ENCODE assay signal across 16 cellular contexts in genomic region chr1:109475261-109475660, GRCh38. TPM values are rescaled to one million over a fixed set of nuclear protein-coding genes. Genes with fewer than 3 reads are reported as not detected.
DNase-seq lines count a peak whose midpoint lies in the region; ATAC-seq and TF ChIP-seq lines count a peak whose summit lies in the region.
"Had no signal": no experiment of that assay in that cellular context is flagged by ENCODE, and none has a peak within 500 bp of the region (broad histone marks: within the 10 kb centered on the region; RNA-seq: fewer than 3 reads in every experiment).

No MANE protein-coding gene starts in this region.

- H3K27ac Mint-ChIP-seq in type B pancreatic cell (no peak overlapping the region), WTC11 (no peak overlapping the region)
- H3K27ac Mint-ChIP-seq: CD14-positive monocyte; CD4-positive, alpha-beta memory T cell; GM23338 had no signal

- no peaks in the 10 kb centered on the region for H3K4me1 ChIP-seq in osteoblast (ENCODE audit: insufficient read depth, low read length)
- H3K4me1 ChIP-seq: BLaER1 had no signal

- ATAC-seq in GM21367 (IDR thresholded peaks at IDR 0.05; ENCODE audit: unreplicated experiment), result no peak
- no peak for ATAC-seq in WTC11
- ATAC-seq: GM23338 had no signal

- no peak overlapping the region for H3K4me3 ChIP-seq in osteoblast (ENCODE audit: insufficient read depth, low read length)
- H3K4me3 ChIP-seq: BLaER1, GM23338 had no signal

- CTCF ChIA-PET in WTC11 (lab: Charles Lee), result no interaction called here

- H3K79me2 ChIP-seq in osteoblast (ENCODE audit: insufficient read depth, low read length), result no peaks in the 10 kb centered on the region

- H3K27me3 ChIP-seq in osteoblast (ENCODE audit: insufficient read depth, low read length), result peaks cover 24% of the 10 kb centered on the region

- H3K27me3 Mint-ChIP-seq in type B pancreatic cell (peaks cover 83% of the 10 kb centered on the region), WTC11 (ENCODE audit: low read depth) (peaks cover 16% of the 10 kb centered on the region)

- no peaks in the 10 kb centered on the region for H3K9me3 ChIP-seq in osteoblast (ENCODE audit: low read depth, low read length)
- H3K9me3 ChIP-seq: BLaER1 had no signal

- H3K4me3 Mint-ChIP-seq in type B pancreatic cell (no peak overlapping the region), WTC11 (no peak overlapping the region)
- H3K4me3 Mint-ChIP-seq: CD4-positive, alpha-beta memory T cell; GM23338 had no signal

- no peak overlapping the region for H3K4me2 ChIP-seq in osteoblast (ENCODE audit: insufficient read depth, low read length)
- H3K4me2 ChIP-seq: BLaER1, GM23338 had no signal

- no peaks in the 10 kb centered on the region for H3K36me3 ChIP-seq in osteoblast (ENCODE audit: insufficient read depth, low read length)
- H3K36me3 ChIP-seq: BLaER1 had no signal

- no peak overlapping the region for H3K27ac ChIP-seq in osteoblast (ENCODE audit: low read depth, low read length)
- H3K27ac ChIP-seq: BLaER1 had no signal

- TF ChIP-seq CTCF in osteoblast (IDR thresholded peaks at IDR 0.05; ENCODE audit: extremely low read depth, low read depth, low read length), result no peak
- TF ChIP-seq CTCF in type B pancreatic cell (conservative IDR thresholded peaks at IDR 0.05), result no peak
- no peak for TF ChIP-seq CTCF in WTC11 (IDR thresholded peaks at IDR 0.05)

- POLR2A ChIA-PET in WTC11 (lab: Charles Lee), result no interaction called here

- no peaks in the 10 kb centered on the region for H3K4me1 Mint-ChIP-seq in type B pancreatic cell (ENCODE audit: unreplicated experiment)
- no peaks in the 10 kb centered on the region; the same call in 1 of the 2 replicates for H3K4me1 Mint-ChIP-seq in WTC11

- H4K20me1 ChIP-seq in osteoblast (ENCODE audit: insufficient read depth, low read length), result no peaks in the 10 kb centered on the region
- H4K20me1 ChIP-seq: BLaER1 had no signal

- no peaks in the 10 kb centered on the region for H3K36me3 Mint-ChIP-seq in type B pancreatic cell
- H3K36me3 Mint-ChIP-seq in WTC11, result no peaks in the 10 kb centered on the region
- H3K36me3 Mint-ChIP-seq: CD14-positive monocyte; CD4-positive, alpha-beta memory T cell had no signal

- H2AFZ ChIP-seq in osteoblast (ENCODE audit: low read length), result no peak overlapping the region
- H2AFZ ChIP-seq: GM23338 had no signal

- DNase-seq in activated CD8-positive, alpha-beta memory T cell treated with anti-CD3 and anti-CD28 coated beads, Interleukin-2, amount 50 U/mL, for 48 hours, result peak; percentile 13
- DNase-seq in activated CD8-positive, alpha-beta memory T cell treated with anti-CD3 and anti-CD28 coated beads for 24 hours, result no peak
- peak; percentile 26 for DNase-seq in osteoblast (ENCODE audit: insufficient read length, low spot score, missing footprints)
- peak; percentile 39 for DNase-seq in type B pancreatic cell (ENCODE audit: extremely low spot score, unreplicated experiment)
- no peak for DNase-seq in retina
- DNase-seq in WTC11 (ENCODE audit: low spot score), result no peak
- DNase-seq: 8988T; CD4-positive, alpha-beta memory T cell; DMS153; DMS79; GDM1; IMR-90 had no signal

- H3K9me3 Mint-ChIP-seq in type B pancreatic cell (peaks cover 5% of the 10 kb centered on the region), WTC11 (no peaks in the 10 kb centered on the region)
- H3K9me3 Mint-ChIP-seq: CD4-positive, alpha-beta memory T cell; GM23338 had no signal

TF ChIP-seq in WTC11, 78 proteins besides CTCF, POLR2A, EP300 and RAD21:
- TF ChIP-seq OVOL2 (CRISPR knock-in tag; IDR thresholded peaks at IDR 0.05; ENCODE audit: borderline replicate concordance) (no peak), RELA (CRISPR knock-in tag; IDR thresholded peaks at IDR 0.05; ENCODE audit: borderline replicate concordance) (no peak), ELF4 (CRISPR knock-in tag; IDR thresholded peaks at IDR 0.05; ENCODE audit: low read depth) (no peak), ATF6 (CRISPR knock-in tag; IDR thresholded peaks at IDR 0.05) (no peak), ERG (CRISPR knock-in tag; IDR thresholded peaks at IDR 0.05) (no peak), NFATC4 (CRISPR knock-in tag; IDR thresholded peaks at IDR 0.05) (no peak), ZNF263 (CRISPR knock-in tag; IDR thresholded peaks at IDR 0.05; ENCODE audit: low read depth) (no peak)
- TF ChIP-seq, protein P1, sequence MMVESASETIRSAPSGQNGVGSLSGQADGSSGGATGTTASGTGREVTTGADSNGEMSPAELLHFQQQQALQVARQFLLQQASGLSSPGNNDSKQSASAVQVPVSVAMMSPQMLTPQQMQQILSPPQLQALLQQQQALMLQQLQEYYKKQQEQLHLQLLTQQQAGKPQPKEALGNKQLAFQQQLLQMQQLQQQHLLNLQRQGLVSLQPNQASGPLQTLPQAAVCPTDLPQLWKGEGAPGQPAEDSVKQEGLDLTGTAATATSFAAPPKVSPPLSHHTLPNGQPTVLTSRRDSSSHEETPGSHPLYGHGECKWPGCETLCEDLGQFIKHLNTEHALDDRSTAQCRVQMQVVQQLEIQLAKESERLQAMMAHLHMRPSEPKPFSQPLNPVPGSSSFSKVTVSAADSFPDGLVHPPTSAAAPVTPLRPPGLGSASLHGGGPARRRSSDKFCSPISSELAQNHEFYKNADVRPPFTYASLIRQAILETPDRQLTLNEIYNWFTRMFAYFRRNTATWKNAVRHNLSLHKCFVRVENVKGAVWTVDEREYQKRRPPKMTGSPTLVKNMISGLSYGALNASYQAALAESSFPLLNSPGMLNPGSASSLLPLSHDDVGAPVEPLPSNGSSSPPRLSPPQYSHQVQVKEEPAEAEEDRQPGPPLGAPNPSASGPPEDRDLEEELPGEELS (CRISPR knock-in tag; IDR thresholded peaks at IDR 0.05), result no peak

RNA-seq across cellular contexts. Expression of gene ATXN7L2, which starts 8.4 kb away (rescaled TPM):
- total RNA-seq in osteoblast (1.8 and 3.5 TPM in 2 replicates), type B pancreatic cell (ENCODE audit: low replicate concordance) (5.7 and 12.0 TPM in 2 replicates), WTC11 (2021) (8.9 to 11.1 TPM (median 10.9 TPM) in 3 replicates)

RNA-seq across cellular contexts. Expression of gene SYPL2, which starts 8.9 kb away (rescaled TPM):
- total RNA-seq in osteoblast, result 0.88 and 1.8 TPM in 2 replicates
- 0.33 and 0.58 TPM in 2 replicates for total RNA-seq in type B pancreatic cell (ENCODE audit: low replicate concordance)
- 3.0 to 3.7 TPM (median 3.5 TPM) in 3 replicates for total RNA-seq in WTC11 (2021)
- total RNA-seq: CD4-positive, alpha-beta memory T cell had no signal

RNA-seq across cellular contexts. Expression of gene CYB561D1, which starts 18.6 kb away (rescaled TPM):
- 6.5 and 10.5 TPM in 2 replicates for total RNA-seq in osteoblast
- 10.4 and 14.3 TPM in 2 replicates for total RNA-seq in type B pancreatic cell (ENCODE audit: low replicate concordance)
- 5.1 to 6.7 TPM (median 6.5 TPM) in 3 replicates for total RNA-seq in WTC11 (2021)

RNA-seq across cellular contexts. Expression of gene AMIGO1, which starts 34.3 kb away (rescaled TPM):
- total RNA-seq in osteoblast, result 2.1 and 2.5 TPM in 2 replicates
- 5.4 and 6.1 TPM in 2 replicates for total RNA-seq in type B pancreatic cell (ENCODE audit: low replicate concordance)
- 2.4 to 3.0 TPM (median 3.0 TPM) in 3 replicates for total RNA-seq in WTC11 (2021)

RNA-seq across cellular contexts. Expression of gene PSMA5, which starts 49.0 kb away (rescaled TPM):
- total RNA-seq in osteoblast, result 41.5 and 45.6 TPM in 2 replicates
- total RNA-seq in type B pancreatic cell (ENCODE audit: low replicate concordance), result 84.3 and 85.7 TPM in 2 replicates
- 115 to 150 TPM (median 119 TPM) in 3 replicates for total RNA-seq in WTC11 (2021)

Comparison
In these comparisons a context has a peak if more than half of its experiments do, and no peak if none do; other contexts are left out.
1. DNase-seq: peak in activated CD8-positive, alpha-beta memory T cell treated with anti-CD3 and anti-CD28 coated beads, Interleukin-2, amount 50 U/mL, for 48 hours (single experiment), osteoblast (single experiment) and type B pancreatic cell (single experiment); none in activated CD8-positive, alpha-beta memory T cell treated with anti-CD3 and anti-CD28 coated beads for 24 hours (single experiment), retina (single experiment) and WTC11 (single experiment).